1 cellular context compared by ENCODE assay signal in genomic region chr6:161029195-161029809, GRCh38.
TF ChIP-seq lines count a peak whose summit lies in the region.

No MANE protein-coding gene starts in this region.

TF ChIP-seq in HepG2, 621 proteins besides CTCF, POLR2A, EP300 and RAD21 (continued from another document):
- TF ChIP-seq, protein P1, sequence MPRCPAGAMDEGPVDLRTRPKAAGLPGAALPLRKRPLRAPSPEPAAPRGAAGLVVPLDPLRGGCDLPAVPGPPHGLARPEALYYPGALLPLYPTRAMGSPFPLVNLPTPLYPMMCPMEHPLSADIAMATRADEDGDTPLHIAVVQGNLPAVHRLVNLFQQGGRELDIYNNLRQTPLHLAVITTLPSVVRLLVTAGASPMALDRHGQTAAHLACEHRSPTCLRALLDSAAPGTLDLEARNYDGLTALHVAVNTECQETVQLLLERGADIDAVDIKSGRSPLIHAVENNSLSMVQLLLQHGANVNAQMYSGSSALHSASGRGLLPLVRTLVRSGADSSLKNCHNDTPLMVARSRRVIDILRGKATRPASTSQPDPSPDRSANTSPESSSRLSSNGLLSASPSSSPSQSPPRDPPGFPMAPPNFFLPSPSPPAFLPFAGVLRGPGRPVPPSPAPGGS (CRISPR knock-in tag; IDR thresholded peaks at IDR 0.05), result no peak
- TF ChIP-seq EHMT2 (IDR thresholded peaks at IDR 0.05; ENCODE audit: borderline replicate concordance, low read depth, low read length) (no peak), NFE2L1 (CRISPR knock-in tag; IDR thresholded peaks at IDR 0.05; ENCODE audit: borderline replicate concordance) (no peak)
- TF ChIP-seq, protein P2, sequence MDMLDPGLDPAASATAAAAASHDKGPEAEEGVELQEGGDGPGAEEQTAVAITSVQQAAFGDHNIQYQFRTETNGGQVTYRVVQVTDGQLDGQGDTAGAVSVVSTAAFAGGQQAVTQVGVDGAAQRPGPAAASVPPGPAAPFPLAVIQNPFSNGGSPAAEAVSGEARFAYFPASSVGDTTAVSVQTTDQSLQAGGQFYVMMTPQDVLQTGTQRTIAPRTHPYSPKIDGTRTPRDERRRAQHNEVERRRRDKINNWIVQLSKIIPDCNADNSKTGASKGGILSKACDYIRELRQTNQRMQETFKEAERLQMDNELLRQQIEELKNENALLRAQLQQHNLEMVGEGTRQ (IDR thresholded peaks at IDR 0.05; ENCODE audit: low read depth, low read length), result no peak
- TF ChIP-seq, protein P2 (CRISPR knock-in tag; IDR thresholded peaks at IDR 0.05; ENCODE audit: borderline replicate concordance), result no peak
